Comparison of ENCODE assay signal across 31 cellular contexts in the genomic region with DNA sequence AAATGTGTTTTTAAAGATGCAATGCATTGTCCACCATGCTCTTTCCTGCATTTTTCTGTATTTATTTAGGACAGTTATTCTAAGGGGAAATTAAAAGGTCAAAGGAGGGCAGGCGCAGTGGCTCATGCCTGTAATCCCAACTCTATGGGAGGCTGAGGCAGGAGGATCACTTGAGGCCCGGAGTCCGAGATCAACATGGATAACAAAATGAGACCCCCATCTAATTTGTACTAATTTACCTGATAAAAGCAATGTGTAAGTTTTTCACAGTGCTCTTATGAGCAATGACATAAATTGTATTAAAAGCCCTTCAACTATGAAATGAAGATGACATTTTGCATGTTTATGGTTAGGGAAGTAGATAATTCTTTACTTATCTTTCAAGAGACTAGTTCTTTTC.
"Had no signal": no experiment of that assay in that cellular context is flagged by ENCODE, and none has a peak within 500 bp of the region (broad histone marks: within the 10 kb centered on the region; RNA-seq: fewer than 3 reads in every experiment).

No MANE protein-coding gene starts in this region.

- H3K27me3 Mint-ChIP-seq: activated CD4-positive, alpha-beta T cell treated with anti-CD3 and anti-CD28 coated beads for 36 hours; activated CD4-positive, alpha-beta T cell treated with anti-CD3 and anti-CD28 coated beads, Interleukin-2, amount 10 ng/mL, durations not matched to agents 7 days and 5 days; activated naive CD4-positive, alpha-beta T cell treated with anti-CD3 and anti-CD28 coated beads, Interleukin-2, amount 50 U/mL, for 24 hours; activated naive CD8-positive, alpha-beta T cell treated with anti-CD3 and anti-CD28 coated beads, Interleukin-2, amount 10 ng/mL, durations not matched to agents 7 days and 5 days; central memory CD8-positive, alpha-beta T cell had no signal

- ATAC-seq: activated CD4-positive, alpha-beta T cell treated with anti-CD3 and anti-CD28 coated beads for 36 hours; activated CD4-positive, CD25-positive, alpha-beta regulatory T cell treated with anti-CD3 and anti-CD28 coated beads, Interleukin-2, amount 50 U/mL, for 24 hours; activated CD8-positive, alpha-beta T cell treated with anti-CD3 and anti-CD28 coated beads, Interleukin-2, amount 10 ng/mL, durations not matched to agents 7 days and 5 days; PC-3; WTC11 had no signal

- H3K27me3 ChIP-seq: ascending aorta, cardiac muscle cell, Peyer's patch, SJSA1 had no signal

- H3K4me3 Mint-ChIP-seq: activated CD4-positive, alpha-beta T cell treated with anti-CD3 and anti-CD28 coated beads for 36 hours; activated CD4-positive, alpha-beta T cell treated with anti-CD3 and anti-CD28 coated beads, Interleukin-2, amount 10 ng/mL, durations not matched to agents 7 days and 5 days; activated CD8-positive, alpha-beta T cell treated with anti-CD3 and anti-CD28 coated beads, Interleukin-2, amount 10 ng/mL, durations not matched to agents 7 days and 5 days; activated naive CD4-positive, alpha-beta T cell treated with anti-CD3 and anti-CD28 coated beads, Interleukin-2, amount 50 U/mL, for 24 hours; activated naive CD8-positive, alpha-beta T cell treated with anti-CD3 and anti-CD28 coated beads, Interleukin-2, amount 10 ng/mL, durations not matched to agents 7 days and 5 days; central memory CD8-positive, alpha-beta T cell; T-helper 1 cell treated with Interleukin-12 subunit alpha and Interleukin-12 subunit beta and Interleukin-4 antibody, amounts not matched to agents 30 μg/mL and 1 μg/mL, for 36 hours; T-helper 2 cell treated with Interferon-gamma antibody and Interleukin-4, amounts not matched to agents 5 μg/mL and 100 μg/mL, for 36 hours; WTC11 had no signal

- H3K9me3 Mint-ChIP-seq: activated CD4-positive, alpha-beta T cell treated with anti-CD3 and anti-CD28 coated beads, Interleukin-2, amount 10 ng/mL, durations not matched to agents 7 days and 5 days; activated naive CD4-positive, alpha-beta T cell treated with anti-CD3 and anti-CD28 coated beads, Interleukin-2, amount 50 U/mL, for 24 hours; activated naive CD8-positive, alpha-beta T cell treated with anti-CD3 and anti-CD28 coated beads, Interleukin-2, amount 10 ng/mL, durations not matched to agents 7 days and 5 days; central memory CD8-positive, alpha-beta T cell; T-helper 1 cell treated with Interleukin-12 subunit alpha and Interleukin-12 subunit beta and Interleukin-4 antibody, amounts not matched to agents 30 μg/mL and 1 μg/mL, for 36 hours; T-helper 2 cell treated with Interferon-gamma antibody and Interleukin-4, amounts not matched to agents 5 μg/mL and 100 μg/mL, for 36 hours; WTC11 had no signal

- H3K9me3 ChIP-seq: ascending aorta, Peyer's patch, SJSA1, SK-N-SH had no signal

- H3K27ac Mint-ChIP-seq: activated CD4-positive, alpha-beta T cell treated with anti-CD3 and anti-CD28 coated beads for 36 hours; activated CD4-positive, alpha-beta T cell treated with anti-CD3 and anti-CD28 coated beads, Interleukin-2, amount 10 ng/mL, durations not matched to agents 7 days and 5 days; activated CD8-positive, alpha-beta T cell treated with anti-CD3 and anti-CD28 coated beads, Interleukin-2, amount 10 ng/mL, durations not matched to agents 7 days and 5 days; activated naive CD4-positive, alpha-beta T cell treated with anti-CD3 and anti-CD28 coated beads, Interleukin-2, amount 50 U/mL, for 24 hours; activated naive CD8-positive, alpha-beta T cell treated with anti-CD3 and anti-CD28 coated beads, Interleukin-2, amount 10 ng/mL, durations not matched to agents 7 days and 5 days; T-helper 1 cell treated with Interleukin-12 subunit alpha and Interleukin-12 subunit beta and Interleukin-4 antibody, amounts not matched to agents 30 μg/mL and 1 μg/mL, for 36 hours; T-helper 2 cell treated with Interferon-gamma antibody and Interleukin-4, amounts not matched to agents 5 μg/mL and 100 μg/mL, for 36 hours; WTC11 had no signal

- H3K4me1 Mint-ChIP-seq: WTC11 had no signal

- DNase-seq: activated CD4-positive, alpha-beta T cell treated with anti-CD3 and anti-CD28 coated beads for 36 hours; activated CD4-positive, alpha-beta T cell treated with anti-CD3 and anti-CD28 coated beads, Interleukin-2, amount 10 ng/mL, durations not matched to agents 7 days and 5 days; activated CD4-positive, alpha-beta T cell treated with anti-CD3 and anti-CD28 coated beads, Interleukin-2, amount 50 U/mL, for 48 hours; activated CD8-positive, alpha-beta T cell treated with anti-CD3 and anti-CD28 coated beads, Interleukin-2, amount 10 ng/mL, durations not matched to agents 7 days and 5 days; activated effector memory CD4-positive, alpha-beta T cell treated with Interleukin-2 at 50 U/mL for 16 hours; activated naive CD8-positive, alpha-beta T cell treated with anti-CD3 and anti-CD28 coated beads, Interleukin-2, amount 10 ng/mL, durations not matched to agents 7 days and 5 days; activated T-cell treated with anti-CD3 and anti-CD28 coated beads, Interleukin-2, amount 50 U/mL, for 48 hours; amygdala; NCI-H1092 treated with DMSO at 0.1 percent for 48 hours; NCI-H1417; NCI-H146; NCI-H187 treated with DMSO at 0.1 percent for 48 hours; NCI-H2081; NCI-H2171 treated with DMSO at 0.1 percent for 48 hours; NCI-H2227 treated with DMSO at 0.1 percent for 48 hours; NCI-H446; NCI-H510A treated with DMSO at 0.1 percent for 48 hours; PC-3; Peyer's patch; RPMI8226; SHP77 treated with DMSO at 0.1 percent for 48 hours; SK-N-SH had no signal

- H3K27ac ChIP-seq: ascending aorta, cardiac muscle cell, Peyer's patch, SJSA1 had no signal
